In the genomic region with DNA sequence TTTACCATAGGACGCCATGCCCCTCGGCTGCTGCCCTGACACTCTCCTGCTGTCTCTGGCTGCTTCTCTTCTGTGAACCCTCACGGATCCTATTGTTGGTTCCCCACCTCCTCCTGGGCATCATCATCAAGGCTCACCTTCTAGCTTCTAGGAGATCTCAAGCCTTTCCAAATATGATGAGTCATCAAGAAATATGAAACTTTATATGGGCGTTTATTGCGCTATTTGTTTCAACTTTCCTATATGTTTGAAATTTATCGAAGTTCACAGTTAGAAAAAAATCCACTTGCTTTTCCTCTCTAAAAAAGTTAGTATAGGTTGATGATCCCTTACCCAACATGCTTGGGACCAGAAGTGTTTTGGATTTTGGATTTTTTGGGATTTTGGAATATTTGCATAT, we compare ENCODE assay signal across 18 cellular contexts. TPM values are rescaled to one million over a fixed set of nuclear protein-coding genes. Genes with fewer than 3 reads are reported as not detected.
DNase-seq lines count a peak whose midpoint lies in the region; ATAC-seq, FAIRE-seq and TF ChIP-seq lines count a peak whose summit lies in the region.
"Had no signal": no experiment of that assay in that cellular context is flagged by ENCODE, and none has a peak within 500 bp of the region (broad histone marks: within the 10 kb centered on the region; RNA-seq: fewer than 3 reads in every experiment).

No MANE protein-coding gene starts in this region.

- no peak for FAIRE-seq in A549 (lab: Jason Lieb, UNC)
- FAIRE-seq in H1 (lab: Jason Lieb, UNC), result no peak
- FAIRE-seq: G401.6, GM12892 had no signal

- no peak overlapping the region for H3K23ac ChIP-seq in H1 (ENCODE audit: insufficient read length)

- TF ChIP-seq RAD21 in A549 (conservative IDR thresholded peaks at IDR 0.05 in 1 of 2, IDR thresholded peaks at IDR 0.05 in 1 of 2) (no peak), H1 (IDR thresholded peaks at IDR 0.05 in 1 of 2, conservative IDR thresholded peaks at IDR 0.05 in 1 of 2; ENCODE audit: low read depth in 2 of 2, low read length in 2 of 2) (no peak)

- CTCF ChIA-PET in A549 (lab: Yijun Ruan, JAX) (interaction anchor here (0.9 kb wide), 1 partner anchor 11 kb away, joined by 3 read pairs; no protein-coding TSS in a partner anchor), H1 (lab: Charles Lee; ENCODE audit: partially characterized antibody) (no interaction called here)

- no peak overlapping the region for H3K56ac ChIP-seq in H1 (replicated peaks; ENCODE audit: insufficient read length, low read depth, low read length)

- H4K20me1 ChIP-seq in GM23338 (replicated peaks; ENCODE audit: insufficient read depth) (no peaks in the 10 kb centered on the region), H1 (replicated peaks in 1 of 2; ENCODE audit: control insufficient read depth in 1 of 2, insufficient read depth in 2 of 2, low read length in 2 of 2) (no peaks in the 10 kb centered on the region)
- H4K20me1 ChIP-seq: BLaER1 had no signal

- peaks cover 5% of the 10 kb centered on the region; the same call in 1 of the 2 replicates for H3K23me2 ChIP-seq in H1 (ENCODE audit: low read depth, low read length)

- H2BK12ac ChIP-seq in H1 (ENCODE audit: low read depth, low read length), result no peak overlapping the region

- TF ChIP-seq EP300 in A549 (IDR thresholded peaks at IDR 0.05) (no peak), H1 (IDR thresholded peaks at IDR 0.05; ENCODE audit: borderline replicate concordance in 1 of 2, low read depth in 2 of 2, low read length in 2 of 2) (no peak)

- H3K4me1 ChIP-seq in A549 (peaks cover 7% of the 10 kb centered on the region; the same call in 2 of the 3 replicates), GM23338 (ENCODE audit: insufficient read depth) (peaks cover 8% of the 10 kb centered on the region), SJCRH30 (peaks cover 17% of the 10 kb centered on the region), H1 (replicated peaks in 1 of 4; ENCODE audit: control insufficient read depth in 3 of 4, insufficient read depth in 4 of 4, low read length in 3 of 4) (peaks cover 0 to 8% (median 4%) of the 10 kb centered on the region in 4 experiments; a peak in 3 of 7 replicates)

- H3K27ac Mint-ChIP-seq in GM23338, result no peak overlapping the region
- H3K27ac Mint-ChIP-seq in stimulated activated naive B cell treated with anti-CD40 and anti-IgM and Interleukin-4, amounts not matched to agents 10 μg/mL and 1 μg/mL and 100 μg/mL, for 72 hours, result no peak overlapping the region
- H3K27ac Mint-ChIP-seq: B cell; CD8-positive, alpha-beta T cell; H9 had no signal

- H2BK5ac ChIP-seq in H1 (ENCODE audit: low read depth, low read length), result no peak overlapping the region

- 0 out of 3 replicates have a peak, but pooled peaks cover 2% of the 10 kb centered on the region for H3K36me3 Mint-ChIP-seq in GM23338 (ENCODE audit: low read depth)
- peaks cover 3% of the 10 kb centered on the region in 2 donors for H3K36me3 Mint-ChIP-seq in stimulated activated naive B cell treated with anti-CD40 and anti-IgM and Interleukin-4, amounts not matched to agents 10 μg/mL and 1 μg/mL and 100 μg/mL, for 72 hours

- H3K4me2 ChIP-seq in A549 (no peak overlapping the region), GM23338 (no peak overlapping the region), H1 (ENCODE audit: insufficient read depth in 1 of 2, low read depth in 2 of 2, low read length in 2 of 2) (no peak overlapping the region)
- H3K4me2 ChIP-seq: BLaER1 had no signal

- H2BK20ac ChIP-seq in H1 (ENCODE audit: low read length), result no peak overlapping the region

- no peak overlapping the region for H4K5ac ChIP-seq in H1 (ENCODE audit: insufficient read length, low read depth, low read length)

- no peak overlapping the region for H3K27ac ChIP-seq in A549
- H3K27ac ChIP-seq in GM23338 (ENCODE audit: low read depth), result no peak overlapping the region
- H3K27ac ChIP-seq in SJCRH30, result peak overlapping the region; percentile 24; the same call in 1 of the 2 replicates
- no peak overlapping the region for H3K27ac ChIP-seq in H1 (ENCODE audit: low read depth, low read length)
- H3K27ac ChIP-seq: BLaER1, C4-2B had no signal

- H3K36me3 ChIP-seq in GM23338 (ENCODE audit: insufficient read depth) (no peaks in the 10 kb centered on the region), SJCRH30 (no peaks in the 10 kb centered on the region), H1 (ENCODE audit: control insufficient read depth in 2 of 4, insufficient read depth in 4 of 4, low read length in 3 of 4) (no peaks in the 10 kb centered on the region)
- H3K36me3 ChIP-seq: BLaER1 had no signal

- no peak overlapping the region for H4K91ac ChIP-seq in H1 (replicated peaks; ENCODE audit: insufficient read length, low read length)

- no peak overlapping the region for H3K4me3 Mint-ChIP-seq in GM23338
- no peak overlapping the region for H3K4me3 Mint-ChIP-seq in stimulated activated naive B cell treated with anti-CD40 and anti-IgM and Interleukin-4, amounts not matched to agents 10 μg/mL and 1 μg/mL and 100 μg/mL, for 72 hours
- H3K4me3 Mint-ChIP-seq: B cell; CD8-positive, alpha-beta T cell; H9 had no signal

- H2AFZ ChIP-seq in GM23338 (peak overlapping the region; percentile 84), H1 (ENCODE audit: low read length) (0 out of 2 replicates have a peak overlapping the region, but pooled peaks have one; percentile 9)

- H4K8ac ChIP-seq in H1 (ENCODE audit: extremely low read depth, insufficient read depth, low read length), result no peak overlapping the region

- H3K9me2 ChIP-seq in GM23338 (ENCODE audit: insufficient read depth), result peaks cover 7% of the 10 kb centered on the region; the same call in 1 of the 2 replicates

- no peak overlapping the region for H3K9ac ChIP-seq in H1 (replicated peaks in 1 of 4; ENCODE audit: extremely low read depth in 1 of 4, low read depth in 3 of 4, low read length in 3 of 4)
- H3K9ac ChIP-seq: BLaER1 had no signal

- no peak overlapping the region for H2BK120ac ChIP-seq in H1 (replicated peaks; ENCODE audit: low read depth, low read length)

- peaks cover 5% of the 10 kb centered on the region for H3K9me3 ChIP-seq in A549
- no peaks in the 10 kb centered on the region for H3K9me3 ChIP-seq in SJCRH30 (replicated peaks)
- H3K9me3 ChIP-seq in H1 (ENCODE audit: insufficient read depth in 2 of 2, low read depth in 1 of 2, low read length in 1 of 2), result 0 out of 4 replicates have a peak, but pooled peaks cover 0 to 5% of the 10 kb centered on the region in 2 experiments

- H3K14ac ChIP-seq in H1 (ENCODE audit: insufficient read length), result no peak overlapping the region

- H3K27me3 ChIP-seq in GM23338 (ENCODE audit: insufficient read depth), result no peaks in the 10 kb centered on the region
- no peaks in the 10 kb centered on the region for H3K27me3 ChIP-seq in SJCRH30
- H3K27me3 ChIP-seq in H1 (replicated peaks in 1 of 4; ENCODE audit: control insufficient read depth in 3 of 4, extremely low read depth in 1 of 4, insufficient read depth in 3 of 4, low read length in 3 of 4), result no peaks in the 10 kb centered on the region
- H3K27me3 ChIP-seq: BLaER1 had no signal

- H3K4me3 ChIP-seq in A549, result no peak overlapping the region
- H3K4me3 ChIP-seq in GM23338, result no peak overlapping the region
- peak overlapping the region; percentile 19 for H3K4me3 ChIP-seq in SJCRH30
- no peak overlapping the region for H3K4me3 ChIP-seq in H1 (ENCODE audit: extremely low read depth in 1 of 4, insufficient read depth in 2 of 4, low read depth in 3 of 4, low read length in 4 of 4)
- H3K4me3 ChIP-seq: BLaER1 had no signal

- H3K18ac ChIP-seq in H1 (ENCODE audit: extremely low read depth, low read length), result no peak overlapping the region

- WGBS in A549 (ENCODE audit: missing lambda C conversion rate), result 79% methylated on average over 6 of the region's 6 CpGs
- WGBS in H1 (ENCODE audit: extremely low coverage in 1 of 2, insufficient coverage in 1 of 2, insufficient read length in 1 of 2, insufficient replicate concordance in 2 of 2, low coverage in 1 of 2, low lambda C conversion rate in 2 of 2, missing lambda C conversion rate in 1 of 2), 2 experiments, result 90% methylated on average over 6 of the region's 6 CpGs; no CpG with 5 or more reads in 1 of the 2 experiments

- TF ChIP-seq CTCF in A549 (IDR thresholded peaks at IDR 0.05), result no peak
- TF ChIP-seq CTCF in GM23338 (conservative IDR thresholded peaks at IDR 0.05; ENCODE audit: low read depth in 2 of 2), result no peak
- no peak for TF ChIP-seq CTCF in H1 (IDR thresholded peaks at IDR 0.05; ENCODE audit: control extremely low read depth in 1 of 3, insufficient read depth in 1 of 3, low read depth in 1 of 3, low read length in 3 of 3)

- no peak overlapping the region for H2AK5ac ChIP-seq in H1 (ENCODE audit: low read depth, low read length)

- H3K4ac ChIP-seq in H1 (replicated peaks; ENCODE audit: insufficient read length, low read depth, low read length), result no peak overlapping the region

- no peaks in the 10 kb centered on the region; the same call in 2 of the 3 replicates for H3K9me3 Mint-ChIP-seq in GM23338
- no peaks in the 10 kb centered on the region for H3K9me3 Mint-ChIP-seq in stimulated activated naive B cell treated with anti-CD40 and anti-IgM and Interleukin-4, amounts not matched to agents 10 μg/mL and 1 μg/mL and 100 μg/mL, for 72 hours

- no peak overlapping the region for H2BK15ac ChIP-seq in H1 (ENCODE audit: low read length)

- H3K4me1 Mint-ChIP-seq in GM23338, result peaks cover 25% of the 10 kb centered on the region
- H3K4me1 Mint-ChIP-seq in stimulated activated naive B cell treated with anti-CD40 and anti-IgM and Interleukin-4, amounts not matched to agents 10 μg/mL and 1 μg/mL and 100 μg/mL, for 72 hours, result peaks cover 17 to 24% of the 10 kb centered on the region in 2 donors

- 0 out of 2 replicates have a peak, but pooled peaks cover 3% of the 10 kb centered on the region for H3F3A ChIP-seq in GM23338 (replicated peaks; ENCODE audit: low read depth)

- ATAC-seq in A549 (no peak), GM23338 (no peak)
- no peak for ATAC-seq in stimulated activated naive B cell treated with anti-CD40 and anti-IgM and Interleukin-4, amounts not matched to agents 10 μg/mL and 1 μg/mL and 100 μg/mL, for 72 hours (replicated peaks)
- ATAC-seq: CD8-positive, alpha-beta T cell; HCT116 had no signal

- H3K79me2 ChIP-seq in GM23338 (replicated peaks; ENCODE audit: insufficient read depth), result no peaks in the 10 kb centered on the region
- H3K79me2 ChIP-seq in H1 (ENCODE audit: control insufficient read depth in 1 of 2, insufficient read depth in 2 of 2, low read length in 2 of 2), result no peaks in the 10 kb centered on the region

- POLR2A ChIA-PET in A549 (lab: Yijun Ruan, JAX) (no interaction called here), H1 (lab: Charles Lee; ENCODE audit: partially characterized antibody) (no interaction called here)

- no peaks in the 10 kb centered on the region for H3K79me1 ChIP-seq in H1 (ENCODE audit: low read depth, low read length)

- peaks cover 6% of the 10 kb centered on the region for H3K27me3 Mint-ChIP-seq in GM23338 (ENCODE audit: insufficient read depth, low read depth, poor library complexity)
- peaks cover 13 to 21% of the 10 kb centered on the region in 2 donors for H3K27me3 Mint-ChIP-seq in stimulated activated naive B cell treated with anti-CD40 and anti-IgM and Interleukin-4, amounts not matched to agents 10 μg/mL and 1 μg/mL and 100 μg/mL, for 72 hours

- no peak for TF ChIP-seq POLR2A in A549 (IDR thresholded peaks at IDR 0.05; ENCODE audit: low read length)
- TF ChIP-seq POLR2A in H1 (IDR thresholded peaks at IDR 0.05; ENCODE audit: control extremely low read depth in 1 of 2, low read depth in 2 of 2, low read length in 2 of 2), result no peak

- DNase-seq in A549 (ENCODE audit: low read depth in 1 of 2, low spot score in 1 of 2) (no peak), GM23338 (ENCODE audit: low spot score) (no peak), SJCRH30 (no peak), H1 (ENCODE audit: low read depth in 1 of 2, low spot score in 2 of 2) (no peak), occipital lobe (lab: John Stamatoyannopoulos, UW) (no peak)
- DNase-seq in stimulated activated naive B cell treated with anti-CD40 and anti-IgM and Interleukin-4, amounts not matched to agents 10 μg/mL and 1 μg/mL and 100 μg/mL, for 72 hours, result no peak
- DNase-seq: Caco-2; CD4-positive, CD25-positive, alpha-beta regulatory T cell; CD8-positive, alpha-beta T cell; DMS153; DND-41; H9 had no signal

RNA-seq across cellular contexts. Expression of gene CRADD, which starts 2.8 kb away (rescaled TPM):
- 21.8 and 23.0 TPM in 2 replicates for polyA plus RNA-seq in A549 (2011; rRNA removed)
- 13.6 and 15.8 TPM in 2 replicates for polyA plus RNA-seq in A549 (2012; cell fraction: cytosol; rRNA removed)
- polyA plus RNA-seq in A549 (2012; cell fraction: nucleus; rRNA removed), result 9.5 and 10.0 TPM in 2 replicates
- 12.8 to 14.3 TPM (median 13.2 TPM) in 3 replicates for polyA plus RNA-seq in A549 (2017; fragmentation: RNase III; extraction: RNeasy Plus Mini Kit Qiagen cat#74134 plus additional on column Dnase treatment)
- 12.4 and 12.5 TPM in 2 replicates for polyA minus RNA-seq in A549 (2011; rRNA and poly(A)+ RNA removed)
- 20.3 and 27.9 TPM in 2 replicates for total RNA-seq in GM23338 (2014; rRNA removed; shearing (Covaris generic))
- 3.8 and 6.3 TPM in 2 replicates for polyA plus RNA-seq in GM23338 (2016; fragmentation: Nextera tagmentation; extraction: Ambion mirVana)
- 7.6 and 8.0 TPM in 2 replicates for total RNA-seq in SJCRH30 (2014; rRNA removed; shearing (Covaris generic))
- 7.5 and 8.1 TPM in 2 replicates for total RNA-seq in H1 (2021; fragmentation: NEBNext Ultra II Directional; extraction: Animal tissue kit (Norgen Biotek cat#: 25700))
- 14.1 and 15.4 TPM in 2 replicates for polyA plus RNA-seq in H1 (2011; rRNA removed)
- 12.6 TPM for polyA plus RNA-seq in H1 (2011; cell fraction: cytosol; rRNA removed)
- polyA plus RNA-seq in H1 (2011; cell fraction: nucleus; rRNA removed), result 8.1 TPM
- polyA plus RNA-seq in H1 (2012, experiment 1 of 2), result 6.5 to 10.6 TPM (median 8.7 TPM) in 4 replicates
- 8.3 TPM for polyA plus RNA-seq in H1 (2012, experiment 2 of 2)
- 6.9 TPM for polyA plus RNA-seq in H1 (2013, experiment 1 of 2)
- polyA plus RNA-seq in H1 (2013, experiment 2 of 2), result 6.5 TPM
- 7.7 and 11.9 TPM in 2 replicates for polyA minus RNA-seq in H1 (2011; rRNA and poly(A)+ RNA removed)
- 5.2 TPM for polyA minus RNA-seq in H1 (2011; cell fraction: cytosol; rRNA and poly(A)+ RNA removed)
- 13.6 TPM for polyA minus RNA-seq in H1 (2011; cell fraction: nucleus; rRNA and poly(A)+ RNA removed)
- 10.3 TPM for total RNA-seq in occipital lobe

Comparison
In these comparisons a context has a peak if more than half of its experiments do, and no peak if none do; other contexts are left out.
1. Of the 18 proteins assayed by ChIP-seq in both H1 and A549: peak only in H1: none; only in A549: none; in both: MAFK; in neither: 17.